Comparison of ENCODE assay signal across 11 cellular contexts in the genomic region with DNA sequence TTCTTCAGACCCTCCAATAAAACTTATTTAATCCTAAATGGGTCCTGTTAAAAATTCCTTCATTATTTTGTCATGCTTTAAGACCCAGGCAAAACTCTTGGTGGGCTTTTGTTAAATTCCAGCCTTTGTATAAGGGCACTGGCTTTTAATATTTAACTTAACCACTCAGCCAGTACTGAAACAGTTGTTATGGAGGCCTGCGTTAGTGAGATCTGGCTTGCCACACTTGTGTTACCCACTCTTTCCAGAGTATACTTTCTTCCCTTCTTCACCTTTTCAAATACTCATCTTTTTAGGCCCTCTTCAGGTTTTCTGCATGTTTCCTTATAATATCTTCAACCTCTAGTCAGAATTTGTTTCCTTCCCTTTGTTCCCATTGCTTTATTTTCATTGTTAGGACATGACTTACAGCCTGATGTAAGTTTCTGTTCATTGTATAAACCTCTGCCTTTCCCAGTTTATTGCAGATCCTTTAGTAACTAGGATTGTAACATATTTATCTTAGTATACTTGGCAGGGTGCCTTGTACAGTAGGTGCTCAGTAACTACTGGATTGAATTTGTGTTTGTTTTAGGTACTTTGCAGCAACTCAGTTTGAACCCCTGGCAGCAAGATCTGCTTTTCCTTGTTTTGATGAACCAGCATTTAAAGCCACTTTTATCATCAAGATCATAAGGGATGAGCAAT. TPM values are rescaled to one million over a fixed set of nuclear protein-coding genes. Genes with fewer than 3 reads are reported as not detected.
DNase-seq lines count a peak whose midpoint lies in the region; ATAC-seq and TF ChIP-seq lines count a peak whose summit lies in the region.
"Had no signal": no experiment of that assay in that cellular context is flagged by ENCODE, and none has a peak within 500 bp of the region (broad histone marks: within the 10 kb centered on the region; RNA-seq: fewer than 3 reads in every experiment).

No MANE protein-coding gene starts in this region.

- peak overlapping the region; percentile 52 for H3K27ac ChIP-seq in AG04450 (ENCODE audit: low read depth, low read length)
- peak overlapping the region; percentile 59 for H3K27ac ChIP-seq in colonic mucosa

- H3K9ac ChIP-seq in colonic mucosa (ENCODE audit: low read depth in 2 of 2, low read length in 2 of 2) = no peak overlapping the region

- no peak for TF ChIP-seq CTCF in AG04450 (IDR thresholded peaks at IDR 0.05; ENCODE audit: low read depth, low read length)
- no peak for TF ChIP-seq CTCF in colonic mucosa (IDR thresholded peaks at IDR 0.05)
- no peak for TF ChIP-seq CTCF in foreskin fibroblast (IDR thresholded peaks at IDR 0.05; ENCODE audit: low read depth, low read length)

- no peaks in the 10 kb centered on the region for H3K27me3 ChIP-seq in AG04450 (ENCODE audit: control insufficient read depth, insufficient read depth, low read length)
- no peaks in the 10 kb centered on the region for H3K27me3 ChIP-seq in colonic mucosa

- POLR2A ChIA-PET in AG04450 (lab: Yijun Ruan, JAX) = no interaction called here

- H3K9me3 ChIP-seq in AG04450 (ENCODE audit: control insufficient read depth, insufficient read depth, low read length) (no peaks in the 10 kb centered on the region), colonic mucosa (no peaks in the 10 kb centered on the region)

- no peaks in the 10 kb centered on the region for H3K36me3 ChIP-seq in colonic mucosa

- CTCF ChIA-PET in AG04450 (lab: Charles Lee) = interaction anchor here (1.2 kb wide), 1 partner anchor 13 kb away, joined by 4 read pairs; no protein-coding TSS in a partner anchor

- DNase-seq in AG04450 (ENCODE audit: low read depth, low spot score) (no peak), H4 (ENCODE audit: low spot score) (peak; percentile 20), colonic mucosa (peak; percentile 37), lung microvascular endothelial cell (ENCODE audit: low read depth in 2 of 2) (peak; percentile 11 to 19), sciatic nerve (ENCODE audit: low spot score) (no peak), foreskin fibroblast (no peak)
- no peak for DNase-seq in NK-92 treated with Interleukin-12 subunit alpha and Interleukin-12 subunit beta, amount 100 ng/mL, for 24 hours (lab: John Stamatoyannopoulos, UW)
- DNase-seq: activated CD8-positive, alpha-beta memory T cell treated with anti-CD3 and anti-CD28 coated beads, Interleukin-2, amount 50 U/mL, for 4 hours; stimulated activated CD4-positive, alpha-beta T cell treated with anti-CD3 and anti-CD28 coated beads, Interleukin-4, amount 100 ng/mL, for 1 hour; trophoblast cell had no signal

- H3K4me1 ChIP-seq in colonic mucosa = peaks cover 5% of the 10 kb centered on the region

- H3K4me3 ChIP-seq in AG04450 (ENCODE audit: low read depth, low read length) = no peak overlapping the region
- H3K4me3 ChIP-seq in colonic mucosa = no peak overlapping the region
- H3K4me3 ChIP-seq in foreskin fibroblast (ENCODE audit: low read depth in 1 of 2, low read length in 2 of 2) = no peak overlapping the region

- no peak for ATAC-seq in HG03097 (IDR thresholded peaks at IDR 0.05; ENCODE audit: low FRiP score, unreplicated experiment)
- no peak for ATAC-seq in sciatic nerve

- intact Hi-C loops in colonic mucosa (cut with DNase I) = no loop called here
- intact Hi-C loops in sciatic nerve (cut with DNase I) = no loop called here

RNA-seq across cellular contexts. Expression of a gene that starts 48.8 kb away (rescaled TPM):
- 9.7 and 13.4 TPM in 2 replicates for polyA plus RNA-seq in AG04450 (2011; rRNA removed)
- polyA minus RNA-seq in AG04450 (2011; rRNA and poly(A)+ RNA removed) = 27.8 and 43.0 TPM in 2 replicates
- 38.4 and 50.8 TPM in 2 replicates for total RNA-seq in H4 (2014; rRNA removed; shearing (Covaris generic))
- total RNA-seq in colonic mucosa = 10 to 100 TPM; 23.7 to 34.9 TPM
- total RNA-seq in lung microvascular endothelial cell = 24.0 and 26.6 TPM in 2 replicates
- 43.1 TPM for total RNA-seq in sciatic nerve

Comparison
In these comparisons a context has a peak if more than half of its experiments do, and no peak if none do; other contexts are left out.
1. DNase-seq: peak in H4 (single experiment), colonic mucosa (single experiment) and lung microvascular endothelial cell (2 of 2); none in AG04450 (single experiment), sciatic nerve (single experiment), foreskin fibroblast (0 of 2) and NK-92 treated with Interleukin-12 subunit alpha and Interleukin-12 subunit beta, amount 100 ng/mL, for 24 hours (single experiment).